Comparison of ENCODE assay signal across 8 cellular contexts in the genomic region with DNA sequence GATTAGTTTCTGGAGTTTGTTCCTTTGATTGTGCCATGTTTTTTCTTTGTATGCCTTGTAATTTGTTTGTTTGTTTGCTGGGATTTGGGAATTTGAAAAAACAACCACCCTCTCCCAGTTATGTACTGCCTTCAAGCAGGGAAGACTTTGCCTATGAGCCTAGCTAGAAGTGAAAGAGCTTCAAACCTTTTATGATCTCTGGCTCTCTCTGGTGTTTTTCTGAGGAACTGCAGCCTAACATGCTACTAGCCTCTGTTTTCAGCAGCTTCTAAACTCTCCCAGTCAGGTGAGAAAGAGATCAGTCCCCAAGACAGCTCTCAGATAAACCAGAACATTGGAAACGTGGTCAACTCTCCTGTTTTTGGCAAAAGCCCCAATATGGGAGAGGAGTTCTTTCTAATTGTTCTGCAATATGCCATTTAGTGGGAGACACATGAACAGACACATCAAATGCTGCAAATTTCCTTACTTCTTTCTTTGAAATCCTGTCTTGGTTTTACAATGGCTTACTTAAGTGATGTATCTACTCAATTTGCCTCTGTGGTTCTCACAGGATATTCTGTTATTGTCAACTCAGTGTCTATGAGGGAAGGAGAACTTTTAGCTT. TPM values are rescaled to one million over a fixed set of nuclear protein-coding genes. Genes with fewer than 3 reads are reported as not detected.
DNase-seq lines count a peak whose midpoint lies in the region; ATAC-seq, FAIRE-seq and TF ChIP-seq lines count a peak whose summit lies in the region.

No MANE protein-coding gene starts in this region.

- DNase-seq in A549 (ENCODE audit: low read depth in 1 of 2, low spot score in 1 of 2) (peak; percentile 10 to 49), GM12892 (ENCODE audit: insufficient read length) (peak; percentile 5), NCI-H1092 treated with DMSO at 0.1 percent for 48 hours (lab: John Stamatoyannopoulos, UW) (peak; percentile 72), SK-N-SH (peak; percentile 44), astrocyte of the spinal cord (ENCODE audit: low read depth, low spot score) (peak; percentile 77), iPS-NIHi11 (ENCODE audit: low spot score) (peak; percentile 66)
- peak; percentile 1 to 49 for DNase-seq in stimulated activated CD4-positive, alpha-beta T cell treated with anti-CD3 and anti-CD28 coated beads, Interleukin-1b, Interleukin-23, amount 100 ng/mL, for 4 hours (ENCODE audit: low read depth in 2 of 2)

- H3K4me2 ChIP-seq in A549: no peak overlapping the region
- H3K4me2 ChIP-seq in SK-N-SH: no peak overlapping the region

- H3K9me2 ChIP-seq in SK-N-SH: no peaks in the 10 kb centered on the region

- no peak overlapping the region for H3K4me3 ChIP-seq in A549
- no peak overlapping the region for H3K4me3 ChIP-seq in SK-N-SH (ENCODE audit: low read depth in 2 of 2, low read length in 1 of 2)
- H3K4me3 ChIP-seq in astrocyte of the spinal cord (ENCODE audit: low read depth, low read length): no peak overlapping the region

- H4K20me1 ChIP-seq in SK-N-SH (ENCODE audit: insufficient read depth): no peaks in the 10 kb centered on the region

- TF ChIP-seq EP300 in A549 (IDR thresholded peaks at IDR 0.05): no peak
- no peak for TF ChIP-seq EP300 in SK-N-SH (IDR thresholded peaks at IDR 0.05; ENCODE audit: borderline replicate concordance in 1 of 2, low read depth in 1 of 2, low read length in 1 of 2)

- in situ Hi-C loops in astrocyte of the spinal cord (cut with HindIII; ENCODE audit: low sequenced_read_pairs): no loop called here

- no peaks in the 10 kb centered on the region for H3K4me1 ChIP-seq in A549
- H3K4me1 ChIP-seq in SK-N-SH (ENCODE audit: control insufficient read depth in 1 of 2, insufficient read depth in 2 of 2, low read depth in 1 of 2, low read length in 1 of 2): no peaks in the 10 kb centered on the region

- TF ChIP-seq POLR2A in A549 (IDR thresholded peaks at IDR 0.05; ENCODE audit: low read length) (no peak), GM12892 (IDR thresholded peaks at IDR 0.05; ENCODE audit: low read depth, low read length) (no peak)

- no peaks in the 10 kb centered on the region for H3K36me3 ChIP-seq in SK-N-SH (replicated peaks in 1 of 2; ENCODE audit: control insufficient read depth in 1 of 2, insufficient read depth in 2 of 2, low read length in 1 of 2)

- no peak overlapping the region for H3K9ac ChIP-seq in SK-N-SH

- POLR2A ChIA-PET in A549 (lab: Yijun Ruan, JAX) (interaction anchor here (0.7 to 1.5 kb wide), 2 partner anchors 39 to 59 kb away, joined by 3 read pairs; a partner anchor contains a TSS), SK-N-SH (lab: Yijun Ruan, JAX) (no interaction called here)

- H3K27ac ChIP-seq in A549: no peak overlapping the region
- no peak overlapping the region for H3K27ac ChIP-seq in SK-N-SH (ENCODE audit: low read depth in 2 of 2, low read length in 1 of 2)

- TF ChIP-seq RAD21 in A549 (conservative IDR thresholded peaks at IDR 0.05 in 1 of 2, IDR thresholded peaks at IDR 0.05 in 1 of 2): peak; percentile 64 to 74
- TF ChIP-seq RAD21 in SK-N-SH (IDR thresholded peaks at IDR 0.05; ENCODE audit: low read length): peak; percentile 90

- H3K79me2 ChIP-seq in SK-N-SH (ENCODE audit: insufficient read depth): no peaks in the 10 kb centered on the region

- 0% methylated on average over 1 of the region's 1 CpG for WGBS in A549 (ENCODE audit: missing lambda C conversion rate)
- 0% methylated on average over 1 of the region's 1 CpG for WGBS in SK-N-SH (ENCODE audit: low lambda C conversion rate)

- H3K27me3 ChIP-seq in SK-N-SH (ENCODE audit: insufficient read depth): no peaks in the 10 kb centered on the region

- peak; percentile 85 to 90; a peak in 5 of 6 replicates for ATAC-seq in A549
- ATAC-seq in HG02759 (IDR thresholded peaks at IDR 0.05; ENCODE audit: unreplicated experiment): peak; percentile 97

- FAIRE-seq in A549 (lab: Jason Lieb, UNC): no peak
- peak; percentile 71 for FAIRE-seq in GM12892 (lab: Jason Lieb, UNC)

- H3K9me3 ChIP-seq in A549: no peaks in the 10 kb centered on the region
- H3K9me3 ChIP-seq in SK-N-SH: no peaks in the 10 kb centered on the region

- TF ChIP-seq CTCF in A549 (IDR thresholded peaks at IDR 0.05): peak; percentile 61
- peak; percentile 83 for TF ChIP-seq CTCF in SK-N-SH (IDR thresholded peaks at IDR 0.05)
- TF ChIP-seq CTCF in astrocyte of the spinal cord (IDR thresholded peaks at IDR 0.05; ENCODE audit: low read depth, low read length): peak; percentile 96

- no peaks in the 10 kb centered on the region for H3F3A ChIP-seq in SK-N-SH (replicated peaks; ENCODE audit: insufficient read depth)

- CTCF ChIA-PET in A549 (lab: Yijun Ruan, JAX): interaction anchor here (0.6 to 4.7 kb wide), 25 partner anchors 9 to 152 kb away, joined by 3 to 61 read pairs (median 4); no protein-coding TSS in a partner anchor
- CTCF ChIA-PET in SK-N-SH (lab: Yijun Ruan, JAX): interaction anchor here (0.6 to 6.7 kb wide), 27 partner anchors 8 to 1099 kb away, joined by 3 to 215 read pairs (median 6); a partner anchor contains a TSS

- H2AFZ ChIP-seq in SK-N-SH (ENCODE audit: low read depth): no peak overlapping the region

TF ChIP-seq in A549, 52 proteins besides CTCF, POLR2A, EP300 and RAD21:
- TF ChIP-seq KDM5A (IDR thresholded peaks at IDR 0.05): no peak
- peak; percentile 67 for TF ChIP-seq SMC3 (IDR thresholded peaks at IDR 0.05)

TF ChIP-seq in SK-N-SH, 30 proteins besides CTCF, POLR2A, EP300 and RAD21:
- TF ChIP-seq RFX5 (IDR thresholded peaks at IDR 0.05; ENCODE audit: low read length): no peak
- no peak for TF ChIP-seq FOXJ3 (CRISPR knock-in tag; IDR thresholded peaks at IDR 0.05)
- peak; percentile 92 for TF ChIP-seq SMC3 (IDR thresholded peaks at IDR 0.05; ENCODE audit: low read depth, low read length)
- no peak for TF ChIP-seq RXRA (IDR thresholded peaks at IDR 0.05; ENCODE audit: borderline replicate concordance, low read depth)

RNA-seq across cellular contexts. Expression of a gene that starts 58.9 kb away (rescaled TPM):
- 85.8 and 112 TPM in 2 replicates for polyA plus RNA-seq in A549 (2011; rRNA removed)
- 13.6 and 15.9 TPM in 2 replicates for polyA plus RNA-seq in A549 (2012; cell fraction: cytosol; rRNA removed)
- polyA plus RNA-seq in A549 (2012; cell fraction: nucleus; rRNA removed): 7.0 and 13.5 TPM in 2 replicates
- 62.0 to 76.7 TPM (median 71.6 TPM) in 3 replicates for polyA plus RNA-seq in A549 (2017; fragmentation: RNase III; extraction: RNeasy Plus Mini Kit Qiagen cat#74134 plus additional on column Dnase treatment)
- 45.5 and 50.5 TPM in 2 replicates for polyA minus RNA-seq in A549 (2011; rRNA and poly(A)+ RNA removed)
- polyA plus RNA-seq in GM12892 (2012; ENCODE audit: missing spikeins): 31.0 TPM
- 55.2 and 93.1 TPM in 2 replicates for polyA plus RNA-seq in SK-N-SH (2012; rRNA removed)
- 101 and 111 TPM in 2 replicates for polyA plus RNA-seq in SK-N-SH (2012; cell fraction: cytosol; rRNA removed)
- 13.0 and 37.4 TPM in 2 replicates for polyA plus RNA-seq in SK-N-SH (2012; cell fraction: nucleus; rRNA removed)

Comparison
In these comparisons a context has a peak if more than half of its experiments do, and no peak if none do; other contexts are left out.
1. DNase-seq: peak in every context shown above with its lines; median percentile 77 in astrocyte of the spinal cord; 72 in NCI-H1092 treated with DMSO at 0.1 percent for 48 hours; 66 in iPS-NIHi11; 44 in SK-N-SH; 30 in A549; 25 in stimulated activated CD4-positive, alpha-beta T cell treated with anti-CD3 and anti-CD28 coated beads, Interleukin-1b, Interleukin-23, amount 100 ng/mL, for 4 hours; 5 in GM12892.